ENCODE assay signal across 8 cellular contexts in the genomic region with DNA sequence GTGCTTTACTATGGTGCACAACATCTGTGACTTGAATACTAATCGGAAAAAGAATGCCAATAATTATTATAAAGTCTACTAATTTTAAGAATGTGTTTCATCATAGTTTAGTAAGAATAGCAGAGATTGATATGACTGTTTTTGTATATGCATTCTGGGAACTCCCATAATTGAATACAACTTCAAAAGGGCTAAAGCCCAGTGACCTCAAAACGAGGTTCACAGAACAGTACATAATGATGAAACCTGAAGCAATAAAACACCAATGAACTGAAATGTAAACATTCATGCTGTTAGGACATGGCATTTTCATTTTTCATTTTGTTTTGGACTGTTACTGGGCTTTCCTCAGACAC. TPM values are rescaled to one million over a fixed set of nuclear protein-coding genes. Genes with fewer than 3 reads are reported as not detected.
DNase-seq lines count a peak whose midpoint lies in the region; ATAC-seq and TF ChIP-seq lines count a peak whose summit lies in the region.

No MANE protein-coding gene starts in this region.

- intact Hi-C loops in stomach (cut with DNase I; ENCODE audit: low total_unique reads): no loop called here

- WGBS in stomach, 5 donors: 13 to 21% (median 21%) methylated on average over 2 of the region's 2 CpGs

- TF ChIP-seq EP300 in stomach (IDR thresholded peaks at IDR 0.05): no peak

- no peaks in the 10 kb centered on the region for H3K9me3 Mint-ChIP-seq in activated CD8-positive, alpha-beta T cell treated with anti-CD3 and anti-CD28 coated beads, Interleukin-2, amount 10 ng/mL, durations not matched to agents 7 days and 5 days (ENCODE audit: insufficient read depth)

- no peak for TF ChIP-seq POLR2A in stomach (IDR thresholded peaks at IDR 0.05)

- H3K4me1 Mint-ChIP-seq in activated CD8-positive, alpha-beta T cell treated with anti-CD3 and anti-CD28 coated beads, Interleukin-2, amount 10 ng/mL, durations not matched to agents 7 days and 5 days (ENCODE audit: low read depth): peaks cover 23% of the 10 kb centered on the region

- H3K4me3 ChIP-seq in iPS-11a (ENCODE audit: low read depth, low read length) (peak overlapping the region; percentile 67), stomach (peak overlapping the region; percentile 87 to 97 (median 96))

- POLR2A ChIA-PET in activated CD8-positive, alpha-beta T cell treated with anti-CD3 and anti-CD28 coated beads, Interleukin-2, amount 10 ng/mL, durations not matched to agents 7 days and 5 days (lab: Charles Lee): no interaction called here

- no peaks in the 10 kb centered on the region for H3K9me3 ChIP-seq in stomach

- no peaks in the 10 kb centered on the region for H3K27me3 ChIP-seq in stomach

- H3K4me3 Mint-ChIP-seq in activated CD8-positive, alpha-beta T cell treated with anti-CD3 and anti-CD28 coated beads, Interleukin-2, amount 10 ng/mL, durations not matched to agents 7 days and 5 days: peak overlapping the region; percentile 92

- peak overlapping the region in 4 of 5 donors; percentile 83 to 94 (median 93) for H3K27ac ChIP-seq in stomach

- H3K36me3 ChIP-seq in stomach: no peaks in the 10 kb centered on the region

- H3K4me1 ChIP-seq in stomach: peaks cover 15 to 36% (median 26%) of the 10 kb centered on the region in 4 donors

- CTCF ChIA-PET in activated CD8-positive, alpha-beta T cell treated with anti-CD3 and anti-CD28 coated beads, Interleukin-2, amount 10 ng/mL, durations not matched to agents 7 days and 5 days (lab: Charles Lee): interaction anchor here (1.5 kb wide), 1 partner anchor 102 kb away, joined by 8 read pairs; no protein-coding TSS in a partner anchor

- DNase-seq in GM10266 (ENCODE audit: extremely low spot score) (peak; percentile 47), stomach (no peak), Ammon's horn (ENCODE audit: low spot score) (no peak), DMS79 (lab: John Stamatoyannopoulos, UW) (no peak), NCI-H524 treated with DMSO at 0.1 percent for 48 hours (lab: John Stamatoyannopoulos, UW) (no peak)
- DNase-seq in activated CD8-positive, alpha-beta T cell treated with anti-CD3 and anti-CD28 coated beads, Interleukin-2, amount 10 ng/mL, durations not matched to agents 7 days and 5 days: no peak

- no peaks in the 10 kb centered on the region for H3K27me3 Mint-ChIP-seq in activated CD8-positive, alpha-beta T cell treated with anti-CD3 and anti-CD28 coated beads, Interleukin-2, amount 10 ng/mL, durations not matched to agents 7 days and 5 days (ENCODE audit: low read depth)

- ATAC-seq in HG02938 (IDR thresholded peaks at IDR 0.05; ENCODE audit: unreplicated experiment): peak; percentile 26
- ATAC-seq in activated CD8-positive, alpha-beta T cell treated with anti-CD3 and anti-CD28 coated beads, Interleukin-2, amount 10 ng/mL, durations not matched to agents 7 days and 5 days: no peak

- peak overlapping the region; percentile 86 for H3K27ac Mint-ChIP-seq in activated CD8-positive, alpha-beta T cell treated with anti-CD3 and anti-CD28 coated beads, Interleukin-2, amount 10 ng/mL, durations not matched to agents 7 days and 5 days

- no peaks in the 10 kb centered on the region for H3K36me3 Mint-ChIP-seq in activated CD8-positive, alpha-beta T cell treated with anti-CD3 and anti-CD28 coated beads, Interleukin-2, amount 10 ng/mL, durations not matched to agents 7 days and 5 days (ENCODE audit: low read depth)

- no peak for TF ChIP-seq CTCF in GM10266 (IDR thresholded peaks at IDR 0.05; ENCODE audit: control insufficient read depth, insufficient read depth, low read depth, missing control alignments)
- no peak for TF ChIP-seq CTCF in stomach (IDR thresholded peaks at IDR 0.05)

RNA-seq across cellular contexts. Expression of a gene that starts 0.7 kb away (rescaled TPM):
- total RNA-seq in activated CD8-positive, alpha-beta T cell treated with anti-CD3 and anti-CD28 coated beads, Interleukin-2, amount 10 ng/mL, durations not matched to agents 7 days and 5 days: 1 to 10 TPM; 2.1 TPM
- total RNA-seq in stomach: 10 to 100 TPM in 2 of 5 donors, 1 to 10 TPM in 3; 5.8 to 31.9 (median 9.0) TPM
- 1 to 10 TPM; 2.1 to 3.2 (median 3.0) TPM for polyA plus RNA-seq in stomach
